In the genomic region with DNA sequence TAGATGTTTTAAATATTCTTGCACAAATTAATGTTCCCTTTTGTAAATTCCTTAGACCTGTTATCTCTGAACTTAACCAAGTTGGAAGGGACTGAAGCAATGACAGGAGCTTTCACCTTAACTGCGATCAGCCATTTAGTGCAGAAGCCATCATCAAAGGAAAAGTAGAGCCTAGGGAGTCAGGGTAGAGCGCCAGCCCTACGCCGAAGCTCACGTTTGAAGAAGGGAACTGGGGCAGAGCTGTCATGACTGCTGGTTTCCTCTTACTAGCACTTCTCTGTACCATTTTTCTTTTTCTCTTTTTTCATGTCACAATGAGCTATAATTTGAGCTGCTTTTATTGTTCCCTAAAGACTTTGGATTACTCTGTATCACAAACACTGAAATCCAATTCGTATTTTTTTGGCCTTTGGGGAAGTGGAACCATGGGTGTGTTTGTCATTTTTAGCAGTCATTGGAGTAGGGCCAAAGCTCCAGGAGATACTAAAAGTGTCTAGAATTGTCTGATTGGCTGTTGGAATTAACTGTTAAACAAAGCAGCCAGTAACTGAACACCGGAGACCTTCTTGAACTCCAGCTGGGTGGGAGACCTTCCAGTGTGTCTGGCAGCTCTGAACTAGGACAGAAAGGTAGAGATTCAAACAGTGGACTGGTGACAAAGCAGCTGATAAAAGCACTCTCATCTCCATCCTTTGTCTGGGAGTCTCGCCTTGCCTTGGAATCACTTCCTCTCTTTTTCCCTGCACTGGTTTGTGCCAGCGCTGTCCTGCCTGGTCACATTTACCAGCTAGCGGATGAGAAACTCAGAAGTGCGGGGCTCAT, we compare ENCODE assay signal across 9 cellular contexts. TPM values are rescaled to one million over a fixed set of nuclear protein-coding genes. Genes with fewer than 3 reads are reported as not detected.
DNase-seq lines count a peak whose midpoint lies in the region; ATAC-seq lines count a peak whose summit lies in the region.
"Had no signal": no experiment of that assay in that cellular context is flagged by ENCODE, and none has a peak within 500 bp of the region (broad histone marks: within the 10 kb centered on the region; RNA-seq: fewer than 3 reads in every experiment).

No MANE protein-coding gene starts in this region.

- H3K27me3 Mint-ChIP-seq in CD4-positive, CD25-positive, alpha-beta regulatory T cell: no peaks in the 10 kb centered on the region
- no peaks in the 10 kb centered on the region for H3K27me3 Mint-ChIP-seq in activated naive CD8-positive, alpha-beta T cell
- no peaks in the 10 kb centered on the region for H3K27me3 Mint-ChIP-seq in memory B cell

- peaks cover 16% of the 10 kb centered on the region for H3K4me1 ChIP-seq in CD4-positive, CD25-positive, alpha-beta regulatory T cell (ENCODE audit: control insufficient read depth, insufficient read depth, low read length, poor library complexity, severe bottlenecking)

- H3K9me3 ChIP-seq in CD4-positive, CD25-positive, alpha-beta regulatory T cell (ENCODE audit: control insufficient read depth in 2 of 2, low read length in 2 of 2): no peaks in the 10 kb centered on the region

- no peak overlapping the region for H3K4me3 ChIP-seq in CD4-positive, CD25-positive, alpha-beta regulatory T cell (ENCODE audit: low read depth, low read length)

- no peaks in the 10 kb centered on the region for H3K9me3 Mint-ChIP-seq in CD4-positive, CD25-positive, alpha-beta regulatory T cell
- H3K9me3 Mint-ChIP-seq in activated naive CD8-positive, alpha-beta T cell (ENCODE audit: low read depth): no peaks in the 10 kb centered on the region
- no peaks in the 10 kb centered on the region for H3K9me3 Mint-ChIP-seq in memory B cell

- peak overlapping the region; percentile 5 for H3K27ac ChIP-seq in CD4-positive, CD25-positive, alpha-beta regulatory T cell (ENCODE audit: insufficient read depth, low read length, poor library complexity, severe bottlenecking)

- peak overlapping the region in 3 of 4 donors; percentile 48 to 63 (median 50) for H3K4me3 Mint-ChIP-seq in CD4-positive, CD25-positive, alpha-beta regulatory T cell
- peak overlapping the region; percentile 38 for H3K4me3 Mint-ChIP-seq in activated naive CD8-positive, alpha-beta T cell
- H3K4me3 Mint-ChIP-seq in memory B cell: no peak overlapping the region

- peaks cover 27 to 72% (median 43%) of the 10 kb centered on the region in 4 donors for H3K4me1 Mint-ChIP-seq in CD4-positive, CD25-positive, alpha-beta regulatory T cell
- peaks cover 59% of the 10 kb centered on the region for H3K4me1 Mint-ChIP-seq in activated naive CD8-positive, alpha-beta T cell (ENCODE audit: low read depth)
- H3K4me1 Mint-ChIP-seq in memory B cell: peaks cover 34% of the 10 kb centered on the region

- no peak for ATAC-seq in CD4-positive, CD25-positive, alpha-beta regulatory T cell (ENCODE audit: low read depth in 2 of 2)
- ATAC-seq in memory B cell (ENCODE audit: low read depth) (no peak), HG02678 (IDR thresholded peaks at IDR 0.05; ENCODE audit: unreplicated experiment) (no peak), HG03432 (IDR thresholded peaks at IDR 0.05; ENCODE audit: unreplicated experiment) (no peak), HG03139 (IDR thresholded peaks at IDR 0.05; ENCODE audit: unreplicated experiment) (no peak), HG03039 (IDR thresholded peaks at IDR 0.05; ENCODE audit: unreplicated experiment) (no peak)

- DNase-seq in CD4-positive, CD25-positive, alpha-beta regulatory T cell: no peak
- DNase-seq in NCI-H1092 treated with DMSO at 0.1 percent for 48 hours (lab: John Stamatoyannopoulos, UW): peak; percentile 86
- no peak for DNase-seq in memory B cell (ENCODE audit: low spot score in 2 of 2)
- DNase-seq: stimulated activated CD4-positive, alpha-beta T cell treated with anti-CD3 and anti-CD28 coated beads, Interleukin-2, amount 100 ng/mL, for 48 hours had no signal

- peaks cover 22% of the 10 kb centered on the region for H3K36me3 Mint-ChIP-seq in CD4-positive, CD25-positive, alpha-beta regulatory T cell
- H3K36me3 Mint-ChIP-seq in activated naive CD8-positive, alpha-beta T cell: peaks cover 3% of the 10 kb centered on the region
- H3K36me3 Mint-ChIP-seq in memory B cell: peaks cover 12% of the 10 kb centered on the region

- H3K27me3 ChIP-seq in CD4-positive, CD25-positive, alpha-beta regulatory T cell (ENCODE audit: control insufficient read depth, insufficient read depth, low read length): no peaks in the 10 kb centered on the region

- H3K27ac Mint-ChIP-seq in CD4-positive, CD25-positive, alpha-beta regulatory T cell: peak overlapping the region; percentile 60 to 86 (median 80)
- peak overlapping the region; percentile 89 for H3K27ac Mint-ChIP-seq in activated naive CD8-positive, alpha-beta T cell
- H3K27ac Mint-ChIP-seq in memory B cell: peak overlapping the region; percentile 75

- peaks cover 20% of the 10 kb centered on the region for H3K36me3 ChIP-seq in CD4-positive, CD25-positive, alpha-beta regulatory T cell (ENCODE audit: control insufficient read depth, insufficient read depth, low read length)

RNA-seq across cellular contexts. Expression of gene MTRFR, which starts 9.1 kb away (rescaled TPM):
- 31.0 TPM for total RNA-seq in CD4-positive, CD25-positive, alpha-beta regulatory T cell
- polyA plus RNA-seq in CD4-positive, CD25-positive, alpha-beta regulatory T cell: 10 to 100 TPM; 32.8 to 46.4 (median 44.2) TPM

RNA-seq across cellular contexts. Expression of gene MPHOSPH9, which starts 9.4 kb away (rescaled TPM):
- total RNA-seq in CD4-positive, CD25-positive, alpha-beta regulatory T cell: 83.5 TPM
- 10 to 100 TPM; 30.9 to 50.6 (median 41.0) TPM for polyA plus RNA-seq in CD4-positive, CD25-positive, alpha-beta regulatory T cell

RNA-seq across cellular contexts. Expression of gene CDK2AP1, which starts 29.4 kb away (rescaled TPM):
- total RNA-seq in CD4-positive, CD25-positive, alpha-beta regulatory T cell: 9.2 TPM
- polyA plus RNA-seq in CD4-positive, CD25-positive, alpha-beta regulatory T cell: 1 to 10 TPM; 1.0 to 6.5 (median 3.2) TPM
